In the genomic region with DNA sequence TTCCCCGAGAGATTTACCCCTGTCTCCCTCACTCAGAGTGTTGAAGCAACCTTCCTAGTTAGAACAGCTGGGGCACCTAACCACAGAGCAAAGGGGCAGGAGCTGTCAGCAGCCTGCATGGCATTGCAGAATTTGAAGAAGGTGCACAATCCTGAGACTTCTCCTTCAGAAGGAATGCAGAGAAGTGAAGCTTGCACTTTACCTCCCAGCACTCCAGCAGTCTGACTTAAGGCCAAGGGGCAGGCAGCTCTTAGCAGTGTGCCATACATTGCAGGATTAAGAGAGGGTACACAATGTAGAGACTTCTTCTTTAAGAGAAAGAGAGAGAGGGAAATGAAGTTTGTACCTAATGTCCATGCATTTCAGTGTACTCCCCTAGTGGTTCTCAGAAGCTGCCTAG, we compare ENCODE assay signal across 1 cellular context.
TF ChIP-seq lines count a peak whose summit lies in the region.

No MANE protein-coding gene starts in this region.

TF ChIP-seq in GM23338, 12 proteins besides CTCF, POLR2A, EP300 and RAD21 (continued from another document):
- TF ChIP-seq, protein P1, sequence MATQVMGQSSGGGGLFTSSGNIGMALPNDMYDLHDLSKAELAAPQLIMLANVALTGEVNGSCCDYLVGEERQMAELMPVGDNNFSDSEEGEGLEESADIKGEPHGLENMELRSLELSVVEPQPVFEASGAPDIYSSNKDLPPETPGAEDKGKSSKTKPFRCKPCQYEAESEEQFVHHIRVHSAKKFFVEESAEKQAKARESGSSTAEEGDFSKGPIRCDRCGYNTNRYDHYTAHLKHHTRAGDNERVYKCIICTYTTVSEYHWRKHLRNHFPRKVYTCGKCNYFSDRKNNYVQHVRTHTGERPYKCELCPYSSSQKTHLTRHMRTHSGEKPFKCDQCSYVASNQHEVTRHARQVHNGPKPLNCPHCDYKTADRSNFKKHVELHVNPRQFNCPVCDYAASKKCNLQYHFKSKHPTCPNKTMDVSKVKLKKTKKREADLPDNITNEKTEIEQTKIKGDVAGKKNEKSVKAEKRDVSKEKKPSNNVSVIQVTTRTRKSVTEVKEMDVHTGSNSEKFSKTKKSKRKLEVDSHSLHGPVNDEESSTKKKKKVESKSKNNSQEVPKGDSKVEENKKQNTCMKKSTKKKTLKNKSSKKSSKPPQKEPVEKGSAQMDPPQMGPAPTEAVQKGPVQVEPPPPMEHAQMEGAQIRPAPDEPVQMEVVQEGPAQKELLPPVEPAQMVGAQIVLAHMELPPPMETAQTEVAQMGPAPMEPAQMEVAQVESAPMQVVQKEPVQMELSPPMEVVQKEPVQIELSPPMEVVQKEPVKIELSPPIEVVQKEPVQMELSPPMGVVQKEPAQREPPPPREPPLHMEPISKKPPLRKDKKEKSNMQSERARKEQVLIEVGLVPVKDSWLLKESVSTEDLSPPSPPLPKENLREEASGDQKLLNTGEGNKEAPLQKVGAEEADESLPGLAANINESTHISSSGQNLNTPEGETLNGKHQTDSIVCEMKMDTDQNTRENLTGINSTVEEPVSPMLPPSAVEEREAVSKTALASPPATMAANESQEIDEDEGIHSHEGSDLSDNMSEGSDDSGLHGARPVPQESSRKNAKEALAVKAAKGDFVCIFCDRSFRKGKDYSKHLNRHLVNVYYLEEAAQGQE (IDR thresholded peaks at IDR 0.05; ENCODE audit: unreplicated experiment) = no peak
- TF ChIP-seq CREB1 (CRISPR knock-in tag; IDR thresholded peaks at IDR 0.05; ENCODE audit: low read depth) = no peak
